In the genomic region with DNA sequence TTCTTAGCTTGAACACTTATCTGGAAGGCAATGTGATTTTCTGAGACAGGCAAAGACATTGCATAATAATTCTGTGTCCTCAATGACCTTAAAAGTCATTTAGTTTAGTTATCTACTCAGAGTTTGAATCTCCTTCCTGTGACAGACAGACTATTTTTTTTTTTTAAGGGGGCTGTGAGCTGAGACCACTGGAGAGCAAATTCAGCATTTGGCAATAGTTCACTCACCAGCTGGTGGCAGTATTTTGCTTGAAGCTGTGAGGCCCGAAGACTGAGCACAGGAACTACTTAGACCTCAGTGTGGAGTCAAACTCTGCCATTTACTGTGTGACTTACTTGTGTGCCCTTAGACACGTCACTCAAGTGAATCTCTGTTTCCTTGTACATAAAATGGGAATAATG, we compare ENCODE assay signal across 8 cellular contexts. TPM values are rescaled to one million over a fixed set of nuclear protein-coding genes. Genes with fewer than 3 reads are reported as not detected.
DNase-seq lines count a peak whose midpoint lies in the region; ATAC-seq, FAIRE-seq and TF ChIP-seq lines count a peak whose summit lies in the region.

No MANE protein-coding gene starts in this region.

- H3K36me3 ChIP-seq in SK-N-SH (replicated peaks in 1 of 2; ENCODE audit: control insufficient read depth in 1 of 2, insufficient read depth in 2 of 2, low read length in 1 of 2) (no peaks in the 10 kb centered on the region), smooth muscle cell (ENCODE audit: low read depth) (no peaks in the 10 kb centered on the region)

- WGBS in SK-N-SH (ENCODE audit: low lambda C conversion rate) = 7% methylated on average over 2 of the region's 2 CpGs
- WGBS in smooth muscle cell (ENCODE audit: low lambda C conversion rate) = 11% methylated on average over 2 of the region's 2 CpGs

- FAIRE-seq in GM12891 (lab: Jason Lieb, UNC) = peak; percentile 60

- H3K4me1 ChIP-seq in SK-N-SH (ENCODE audit: control insufficient read depth in 1 of 2, insufficient read depth in 2 of 2, low read depth in 1 of 2, low read length in 1 of 2) (no peaks in the 10 kb centered on the region), foreskin keratinocyte (no peaks in the 10 kb centered on the region), smooth muscle cell (ENCODE audit: low read depth) (peaks cover 3% of the 10 kb centered on the region)

- no peak overlapping the region for H2AFZ ChIP-seq in SK-N-SH (ENCODE audit: low read depth)
- H2AFZ ChIP-seq in smooth muscle cell (ENCODE audit: low read depth) = no peak overlapping the region

- POLR2A ChIA-PET in AG04449 (lab: Yijun Ruan, JAX) = no interaction called here
- POLR2A ChIA-PET in SK-N-SH (lab: Yijun Ruan, JAX) = no interaction called here

- H3K4me2 ChIP-seq in SK-N-SH (no peak overlapping the region), smooth muscle cell (no peak overlapping the region)

- no peaks in the 10 kb centered on the region for H3K27me3 ChIP-seq in SK-N-SH (ENCODE audit: insufficient read depth)
- peaks cover 2% of the 10 kb centered on the region for H3K27me3 ChIP-seq in foreskin keratinocyte
- no peaks in the 10 kb centered on the region for H3K27me3 ChIP-seq in smooth muscle cell (ENCODE audit: low read depth)

- H3K9me3 ChIP-seq in SK-N-SH (no peaks in the 10 kb centered on the region), smooth muscle cell (replicated peaks; ENCODE audit: low read depth) (no peaks in the 10 kb centered on the region)

- no peak for DNase-seq in AG04449 (ENCODE audit: low read depth, low spot score)
- DNase-seq in GM12891 (ENCODE audit: insufficient read length, low spot score) = no peak
- DNase-seq in LNCaP clone FGC (ENCODE audit: low read depth) = peak; percentile 42
- DNase-seq in SK-N-SH = peak; percentile 47
- no peak for DNase-seq in foreskin keratinocyte
- DNase-seq in smooth muscle cell (lab: John Stamatoyannopoulos, UW; ENCODE audit: unreplicated experiment) = no peak
- DNase-seq in 8988T = no peak

- H4K20me1 ChIP-seq in SK-N-SH (ENCODE audit: insufficient read depth) (no peaks in the 10 kb centered on the region), smooth muscle cell (ENCODE audit: low read depth) (no peaks in the 10 kb centered on the region)

- no peak for TF ChIP-seq POLR2A in GM12891 (IDR thresholded peaks at IDR 0.05; ENCODE audit: low read depth, low read length)

- peak; percentile 81 for TF ChIP-seq RAD21 in SK-N-SH (IDR thresholded peaks at IDR 0.05; ENCODE audit: low read length)

- no peaks in the 10 kb centered on the region for H3K79me2 ChIP-seq in SK-N-SH (ENCODE audit: insufficient read depth)
- H3K79me2 ChIP-seq in smooth muscle cell (ENCODE audit: low read depth) = no peaks in the 10 kb centered on the region

- H3K9ac ChIP-seq in SK-N-SH (no peak overlapping the region), smooth muscle cell (ENCODE audit: low read depth) (no peak overlapping the region)

- peak; percentile 32 for TF ChIP-seq CTCF in AG04449 (IDR thresholded peaks at IDR 0.05; ENCODE audit: insufficient read depth, low read length, missing control alignments)
- TF ChIP-seq CTCF in LNCaP clone FGC (IDR thresholded peaks at IDR 0.05; ENCODE audit: control insufficient read depth, extremely low read depth, insufficient read depth) = peak; percentile 82
- TF ChIP-seq CTCF in SK-N-SH (IDR thresholded peaks at IDR 0.05) = peak; percentile 56
- peak; percentile 68 for TF ChIP-seq CTCF in foreskin keratinocyte (conservative IDR thresholded peaks at IDR 0.05)
- TF ChIP-seq CTCF in smooth muscle cell (IDR thresholded peaks at IDR 0.05; ENCODE audit: borderline replicate concordance, insufficient read depth, poor library complexity, severe bottlenecking) = peak; percentile 31

- CTCF ChIA-PET in AG04449 (lab: Yijun Ruan, JAX) = interaction anchor here (0.8 to 3.2 kb wide), 6 partner anchors 10 to 225 kb away, joined by 3 to 22 read pairs (median 12); no protein-coding TSS in a partner anchor
- CTCF ChIA-PET in SK-N-SH (lab: Yijun Ruan, JAX) = interaction anchor here (0.7 to 8.3 kb wide), 28 partner anchors 9 to 242 kb away, joined by 3 to 64 read pairs (median 6); a partner anchor contains a TSS

- no peak overlapping the region for H3K27ac ChIP-seq in SK-N-SH (ENCODE audit: low read depth in 2 of 2, low read length in 1 of 2)
- no peak overlapping the region for H3K27ac ChIP-seq in foreskin keratinocyte
- H3K27ac ChIP-seq in smooth muscle cell (ENCODE audit: low read depth) = no peak overlapping the region

- peak; percentile 15 for ATAC-seq in foreskin keratinocyte
- ATAC-seq in HG03439 (IDR thresholded peaks at IDR 0.05; ENCODE audit: unreplicated experiment) = no peak

- TF ChIP-seq EP300 in SK-N-SH (IDR thresholded peaks at IDR 0.05; ENCODE audit: borderline replicate concordance in 1 of 2, low read depth in 1 of 2, low read length in 1 of 2) = no peak

- H3K4me3 ChIP-seq in AG04449 (ENCODE audit: low read depth, low read length) (no peak overlapping the region), LNCaP clone FGC (ENCODE audit: low read depth, low read length) (no peak overlapping the region), SK-N-SH (ENCODE audit: low read depth in 2 of 2, low read length in 1 of 2) (no peak overlapping the region; a peak in 1 of 4 replicates), smooth muscle cell (no peak overlapping the region)

- no peaks in the 10 kb centered on the region for H3K9me2 ChIP-seq in SK-N-SH

- H3F3A ChIP-seq in SK-N-SH (replicated peaks; ENCODE audit: insufficient read depth) (no peaks in the 10 kb centered on the region), smooth muscle cell (ENCODE audit: low read depth) (peaks cover 5% of the 10 kb centered on the region)

TF ChIP-seq in GM12891, 5 proteins besides CTCF, POLR2A, EP300 and RAD21:
- TF ChIP-seq PAX5 (IDR thresholded peaks at IDR 0.05; ENCODE audit: insufficient read depth, low read length, severe bottlenecking) (no peak), SPI1 (IDR thresholded peaks at IDR 0.05; ENCODE audit: low read depth, low read length) (no peak)

TF ChIP-seq in SK-N-SH, 30 proteins besides CTCF, POLR2A, EP300 and RAD21:
- no peak for TF ChIP-seq GABPA (IDR thresholded peaks at IDR 0.05; ENCODE audit: low read depth)
- peak; percentile 85 for TF ChIP-seq SMC3 (IDR thresholded peaks at IDR 0.05; ENCODE audit: low read depth, low read length)

RNA-seq across cellular contexts. Expression of a gene that starts 22.9 kb away (rescaled TPM):
- not detected for polyA plus RNA-seq in GM12891 (2012; ENCODE audit: low read depth, missing spikeins)
- 18.2 and 25.9 TPM in 2 replicates for polyA plus RNA-seq in SK-N-SH (2012; rRNA removed)
- polyA plus RNA-seq in SK-N-SH (2012; cell fraction: cytosol; rRNA removed) = 24.6 and 30.2 TPM in 2 replicates
- polyA plus RNA-seq in SK-N-SH (2012; cell fraction: nucleus; rRNA removed) = 6.2 and 10.6 TPM in 2 replicates
- total RNA-seq in foreskin keratinocyte = 0.75 and 0.95 TPM in 2 replicates
- 0.53 and 0.74 TPM in 2 replicates for polyA plus RNA-seq in foreskin keratinocyte
- 47.6 and 50.9 TPM in 2 replicates for total RNA-seq in smooth muscle cell
- 24.8 and 45.9 TPM in 2 replicates for polyA plus RNA-seq in smooth muscle cell

RNA-seq across cellular contexts. Expression of a gene that starts 28.4 kb away (rescaled TPM):
- polyA plus RNA-seq in GM12891 (2012; ENCODE audit: low read depth, missing spikeins) = 16.9 TPM
- 13.2 and 20.2 TPM in 2 replicates for polyA plus RNA-seq in SK-N-SH (2012; rRNA removed)
- polyA plus RNA-seq in SK-N-SH (2012; cell fraction: cytosol; rRNA removed) = 24.2 TPM in 2 replicates
- 3.7 and 11.1 TPM in 2 replicates for polyA plus RNA-seq in SK-N-SH (2012; cell fraction: nucleus; rRNA removed)
- total RNA-seq in foreskin keratinocyte = 421 and 453 TPM in 2 replicates
- polyA plus RNA-seq in foreskin keratinocyte = 264 and 345 TPM in 2 replicates
- total RNA-seq in smooth muscle cell = 218 and 299 TPM in 2 replicates
- polyA plus RNA-seq in smooth muscle cell = 133 and 214 TPM in 2 replicates

Comparison
In these comparisons a context has a peak if more than half of its experiments do, and no peak if none do; other contexts are left out.
1. DNase-seq: peak in LNCaP clone FGC (single experiment) and SK-N-SH (single experiment); none in AG04449 (single experiment), GM12891 (single experiment), foreskin keratinocyte (0 of 2), smooth muscle cell (single experiment) and 8988T (single experiment).
2. CTCF ChIP-seq: peak in every context shown above with its lines; median percentile 82 in LNCaP clone FGC; 68 in foreskin keratinocyte; 56 in SK-N-SH; 32 in AG04449; 31 in smooth muscle cell.